ENCODE assay signal across 8 cellular contexts in the genomic region with DNA sequence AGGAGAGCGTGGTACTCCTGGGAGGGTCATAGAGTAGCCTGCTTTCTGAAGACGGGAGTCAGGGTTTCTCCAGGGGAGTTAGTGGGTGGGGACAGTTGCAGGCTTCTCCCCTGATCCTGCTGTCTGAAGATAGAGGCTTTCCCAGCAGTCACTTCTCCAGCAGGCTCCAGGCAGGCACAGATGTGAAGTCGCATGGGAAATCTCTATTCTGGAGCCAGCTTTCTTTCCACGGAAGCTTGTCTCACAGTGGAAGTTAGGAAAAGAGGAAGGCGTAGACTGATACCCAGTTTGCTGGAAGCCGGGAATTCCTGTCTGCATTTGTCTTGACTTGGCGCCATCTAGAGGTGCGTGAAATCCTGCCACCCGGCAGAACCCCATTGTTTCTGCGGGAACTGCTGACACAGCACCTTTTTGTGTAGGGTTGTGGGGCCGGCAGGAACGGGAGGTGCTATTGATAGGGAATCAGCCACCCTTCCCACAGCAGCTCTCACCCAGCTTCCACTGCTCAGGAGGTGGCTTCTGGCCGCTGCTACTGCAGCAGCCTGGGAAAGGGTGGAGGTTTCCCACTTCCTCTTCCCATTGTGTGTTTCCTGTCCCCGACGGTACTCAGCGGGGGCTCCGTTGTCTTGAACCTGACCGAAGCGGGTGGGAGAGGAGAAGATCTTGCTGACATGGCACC. TPM values are rescaled to one million over a fixed set of nuclear protein-coding genes. Genes with fewer than 3 reads are reported as not detected.
DNase-seq lines count a peak whose midpoint lies in the region; ATAC-seq and TF ChIP-seq lines count a peak whose summit lies in the region.

No MANE protein-coding gene starts in this region.

- H3K4me1 ChIP-seq in neural progenitor cell (peaks cover 9% of the 10 kb centered on the region), subcutaneous abdominal adipose tissue (ENCODE audit: control insufficient read depth in 5 of 5, insufficient read depth in 5 of 5, low read length in 5 of 5) (peaks cover 14 to 46% (median 24%) of the 10 kb centered on the region in 5 donors)

- TF ChIP-seq CTCF in fibroblast of villous mesenchyme (IDR thresholded peaks at IDR 0.05; ENCODE audit: insufficient read depth, low read depth, low read length) (peak; percentile 91), neural progenitor cell (IDR thresholded peaks at IDR 0.05) (peak; percentile 96)

- no peak overlapping the region for H3K9ac ChIP-seq in neural progenitor cell
- no peak overlapping the region for H3K9ac ChIP-seq in subcutaneous abdominal adipose tissue (ENCODE audit: low read length in 5 of 5)

- intact Hi-C loops in activated T-helper 2 cell treated with anti-CD3 and anti-CD28 coated beads, Interferon-gamma antibody, Interleukin-2, Interleukin-4, amounts not matched to agents 10 μg/mL and 5 μg/mL and 100 μg/mL, durations not matched to agents 14 hours and 24 hours and 36 hours (cut with micrococcal nuclease), result loop anchor here (1.0 kb wide), 1 partner anchor 135 kb away; no protein-coding TSS in a partner anchor

- peaks cover 25% of the 10 kb centered on the region for H3F3A ChIP-seq in neural progenitor cell (ENCODE audit: low read depth)

- no peak overlapping the region for H2AFZ ChIP-seq in neural progenitor cell (replicated peaks)

- peaks cover 4% of the 10 kb centered on the region for H3K36me3 ChIP-seq in neural progenitor cell
- H3K36me3 ChIP-seq in subcutaneous abdominal adipose tissue (ENCODE audit: control insufficient read depth in 5 of 5, insufficient read depth in 5 of 5, low read length in 5 of 5), result peaks cover 0 to 65% (median 45%) of the 10 kb centered on the region in 5 donors

- H3K9me3 ChIP-seq in neural progenitor cell (ENCODE audit: low read depth) (no peaks in the 10 kb centered on the region), subcutaneous abdominal adipose tissue (ENCODE audit: control insufficient read depth in 5 of 5, low read length in 5 of 5) (no peaks in the 10 kb centered on the region)

- no peak overlapping the region for H3K4me3 ChIP-seq in fibroblast of villous mesenchyme (ENCODE audit: low read depth, low read length)
- no peak overlapping the region for H3K4me3 ChIP-seq in neural progenitor cell
- peak overlapping the region in 2 of 5 donors; percentile 18 to 19 for H3K4me3 ChIP-seq in subcutaneous abdominal adipose tissue (ENCODE audit: low read depth in 1 of 5, low read length in 5 of 5)

- peaks cover 17% of the 10 kb centered on the region for H4K20me1 ChIP-seq in neural progenitor cell (ENCODE audit: low read depth)

- H3K36me3 Mint-ChIP-seq in activated T-helper 2 cell treated with anti-CD3 and anti-CD28 coated beads, Interferon-gamma antibody, Interleukin-2, Interleukin-4, amounts not matched to agents 10 μg/mL and 5 μg/mL and 100 μg/mL, durations not matched to agents 14 hours and 24 hours and 36 hours (ENCODE audit: low read depth), result peaks cover 16% of the 10 kb centered on the region
- H3K36me3 Mint-ChIP-seq in neural progenitor cell, result peaks cover 14% of the 10 kb centered on the region

- H3K4me1 Mint-ChIP-seq in activated T-helper 2 cell treated with anti-CD3 and anti-CD28 coated beads, Interferon-gamma antibody, Interleukin-2, Interleukin-4, amounts not matched to agents 10 μg/mL and 5 μg/mL and 100 μg/mL, durations not matched to agents 14 hours and 24 hours and 36 hours (ENCODE audit: low read depth), result peaks cover 10% of the 10 kb centered on the region
- H3K4me1 Mint-ChIP-seq in neural progenitor cell, result peaks cover 22% of the 10 kb centered on the region

- peak; percentile 74 for DNase-seq in COLO668 (lab: John Stamatoyannopoulos, UW; ENCODE audit: unreplicated experiment)
- DNase-seq in RPMI7951 (ENCODE audit: low read depth), result peak; percentile 87
- DNase-seq in activated T-helper 2 cell treated with anti-CD3 and anti-CD28 coated beads, Interferon-gamma antibody, Interleukin-2, Interleukin-4, amounts not matched to agents 10 μg/mL and 5 μg/mL and 100 μg/mL, durations not matched to agents 14 hours and 24 hours and 36 hours (ENCODE audit: low spot score), result peak; percentile 44
- peak; percentile 89 for DNase-seq in fibroblast of villous mesenchyme (ENCODE audit: low read depth)
- DNase-seq in neural progenitor cell (ENCODE audit: low spot score), result peak; percentile 93

- H3K27me3 ChIP-seq in neural progenitor cell, result no peaks in the 10 kb centered on the region
- H3K27me3 ChIP-seq in subcutaneous abdominal adipose tissue (ENCODE audit: control insufficient read depth in 5 of 5, insufficient read depth in 4 of 5, low read length in 5 of 5), result no peaks in the 10 kb centered on the region

- no peak for ATAC-seq in HG02678 (IDR thresholded peaks at IDR 0.05; ENCODE audit: unreplicated experiment)

- H3K27me3 Mint-ChIP-seq in activated T-helper 2 cell treated with anti-CD3 and anti-CD28 coated beads, Interferon-gamma antibody, Interleukin-2, Interleukin-4, amounts not matched to agents 10 μg/mL and 5 μg/mL and 100 μg/mL, durations not matched to agents 14 hours and 24 hours and 36 hours (ENCODE audit: low read depth), result no peaks in the 10 kb centered on the region
- H3K27me3 Mint-ChIP-seq in neural progenitor cell (ENCODE audit: insufficient read depth, low read depth), result no peaks in the 10 kb centered on the region

- TF ChIP-seq EP300 in Ishikawa (IDR thresholded peaks at IDR 0.05; ENCODE audit: borderline replicate concordance), result no peak

- no peak overlapping the region for H3K4me3 Mint-ChIP-seq in activated T-helper 2 cell treated with anti-CD3 and anti-CD28 coated beads, Interferon-gamma antibody, Interleukin-2, Interleukin-4, amounts not matched to agents 10 μg/mL and 5 μg/mL and 100 μg/mL, durations not matched to agents 14 hours and 24 hours and 36 hours (ENCODE audit: low read depth)
- H3K4me3 Mint-ChIP-seq in neural progenitor cell, result peak overlapping the region; percentile 31

- peaks cover 9% of the 10 kb centered on the region for H3K79me2 ChIP-seq in neural progenitor cell (ENCODE audit: low read depth)

- H3K9me3 Mint-ChIP-seq in activated T-helper 2 cell treated with anti-CD3 and anti-CD28 coated beads, Interferon-gamma antibody, Interleukin-2, Interleukin-4, amounts not matched to agents 10 μg/mL and 5 μg/mL and 100 μg/mL, durations not matched to agents 14 hours and 24 hours and 36 hours, result no peaks in the 10 kb centered on the region
- H3K9me3 Mint-ChIP-seq in neural progenitor cell, result no peaks in the 10 kb centered on the region

- H3K27ac Mint-ChIP-seq in activated T-helper 2 cell treated with anti-CD3 and anti-CD28 coated beads, Interferon-gamma antibody, Interleukin-2, Interleukin-4, amounts not matched to agents 10 μg/mL and 5 μg/mL and 100 μg/mL, durations not matched to agents 14 hours and 24 hours and 36 hours, result peak overlapping the region; percentile 33
- H3K27ac Mint-ChIP-seq in neural progenitor cell, result peak overlapping the region; percentile 83

- peak; percentile 97 for TF ChIP-seq RAD21 in Ishikawa (IDR thresholded peaks at IDR 0.05; ENCODE audit: low read depth)

- peak overlapping the region; percentile 57 for H3K4me2 ChIP-seq in neural progenitor cell

- H3K27ac ChIP-seq in neural progenitor cell (peak overlapping the region; percentile 8), subcutaneous abdominal adipose tissue (ENCODE audit: low read depth, low read length) (peak overlapping the region; percentile 48)

TF ChIP-seq in Ishikawa, 13 proteins besides CTCF, POLR2A, EP300 and RAD21:
- TF ChIP-seq TEAD4 (IDR thresholded peaks at IDR 0.05) (peak; percentile 53; the same call in 1 of the 2 replicates), TCF12 (IDR thresholded peaks at IDR 0.05; ENCODE audit: low read depth) (no peak), TAF1 (IDR thresholded peaks at IDR 0.05; ENCODE audit: low read depth) (0 out of 2 replicates have a peak, but pooled peaks have one; percentile 19)

RNA-seq across cellular contexts. Expression of gene NPAS1, which starts 28.5 kb away (rescaled TPM):
- not detected in 2 replicates for total RNA-seq in RPMI7951 (2014; rRNA removed; shearing (Covaris generic))
- 0.25 TPM in 1 of 2 replicates, not detected in the other for total RNA-seq in activated T-helper 2 cell treated with anti-CD3 and anti-CD28 coated beads, Interferon-gamma antibody, Interleukin-2, Interleukin-4, amounts not matched to agents 10 μg/mL and 5 μg/mL and 100 μg/mL, durations not matched to agents 14 hours and 24 hours and 36 hours
- total RNA-seq in fibroblast of villous mesenchyme (0.32 and 0.86 TPM in 2 replicates), neural progenitor cell (ENCODE audit: low replicate concordance) (1.2 and 4.3 TPM in 2 replicates)

RNA-seq across cellular contexts. Expression of gene TMEM160, which starts 57.3 kb away (rescaled TPM):
- total RNA-seq in RPMI7951 (2014; rRNA removed; shearing (Covaris generic)), result 49.0 and 61.2 TPM in 2 replicates
- total RNA-seq in activated T-helper 2 cell treated with anti-CD3 and anti-CD28 coated beads, Interferon-gamma antibody, Interleukin-2, Interleukin-4, amounts not matched to agents 10 μg/mL and 5 μg/mL and 100 μg/mL, durations not matched to agents 14 hours and 24 hours and 36 hours, result 48.0 and 49.1 TPM in 2 replicates
- total RNA-seq in fibroblast of villous mesenchyme (22.0 and 28.3 TPM in 2 replicates), neural progenitor cell (ENCODE audit: low replicate concordance) (8.0 and 66.2 TPM in 2 replicates)
